Comparison of ENCODE assay signal across 8 cellular contexts in genomic region chr4:169270810-169271691, GRCh38. TPM values are rescaled to one million over a fixed set of nuclear protein-coding genes. Genes with fewer than 3 reads are reported as not detected.
DNase-seq lines count a peak whose midpoint lies in the region; ATAC-seq and TF ChIP-seq lines count a peak whose summit lies in the region.

Gene SH3RF1 (minus strand): TSS chr4:169270956. CDS start chr4:169269212, 1,744 bp downstream.

- peaks cover 42% of the 10 kb centered on the region for H3K4me1 ChIP-seq in KMS-11 (ENCODE audit: low read depth, poor library complexity, severe bottlenecking)

- H3K36me3 ChIP-seq in KMS-11 (ENCODE audit: insufficient read depth), result no peaks in the 10 kb centered on the region

- H3K79me2 ChIP-seq in KMS-11 (ENCODE audit: insufficient read depth, low read depth), result peaks cover 5% of the 10 kb centered on the region; the same call in 1 of the 2 replicates

- H3K27ac ChIP-seq in KMS-11, result peak within 1 kb of the TSS; percentile 40; the same call in 1 of the 2 replicates

- peak within 1 kb of the TSS; percentile 62; the same call in 1 of the 2 replicates for H3K9ac ChIP-seq in KMS-11

- in situ Hi-C loops in SK-MEL-5 (cut with HindIII; ENCODE audit: low pct_unique_long_range_greater_than_20kb, low sequenced_read_pairs), result no loop called here

- H2AFZ ChIP-seq in KMS-11 (ENCODE audit: low read depth), result peak within 1 kb of the TSS; percentile 95

- H3K4me3 ChIP-seq in KMS-11 (IDR thresholded peaks at IDR 0.05; ENCODE audit: insufficient read depth, low read depth, low read length), result no peak within 1 kb of the TSS
- peak within 1 kb of the TSS; percentile 63 for H3K4me3 ChIP-seq in choroid plexus epithelial cell (ENCODE audit: low read depth, low read length)

- no peak; the same call in 1 of the 2 replicates for TF ChIP-seq CTCF in KMS-11 (conservative IDR thresholded peaks at IDR 0.05; ENCODE audit: low read depth, low read length)
- peak; percentile 13 for TF ChIP-seq CTCF in choroid plexus epithelial cell (conservative IDR thresholded peaks at IDR 0.05; ENCODE audit: low read depth, low read length)

- H3K27me3 ChIP-seq in KMS-11 (ENCODE audit: insufficient read depth, low read depth), result no peaks in the 10 kb centered on the region

- H3K4me2 ChIP-seq in KMS-11, result peak within 1 kb of the TSS; percentile 98

- DNase-seq in SIG-M5 treated with dmso at 0.1 percent for 504 hours (lab: John Stamatoyannopoulos, UW; ENCODE audit: unreplicated experiment), result peak; percentile 60
- no peak for DNase-seq in SIG-M5 (lab: John Stamatoyannopoulos, UW)
- DNase-seq in SK-MEL-5 (ENCODE audit: low read depth, low spot score), result peak; percentile 75
- DNase-seq in choroid plexus epithelial cell (ENCODE audit: low read depth), result peak; percentile 82
- DNase-seq in kidney glomerular epithelial cell (lab: John Stamatoyannopoulos, UW), result peak; percentile 63
- DNase-seq in stimulated activated CD4-positive, alpha-beta T cell treated with anti-CD3 and anti-CD28 coated beads, Interleukin-12 subunit alpha, Interleukin-12 subunit beta, amount 100 ng/mL, for 4 hours, result peak; percentile 21

- H4K20me1 ChIP-seq in KMS-11 (ENCODE audit: insufficient read depth), result no peaks in the 10 kb centered on the region

- ATAC-seq in GM21786 (IDR thresholded peaks at IDR 0.05; ENCODE audit: unreplicated experiment), result peak; percentile 56

RNA-seq across cellular contexts. Expression of gene SH3RF1, which starts in this region (rescaled TPM):
- total RNA-seq in SK-MEL-5 (2014; rRNA removed; shearing (Covaris generic)), result 3.0 and 4.1 TPM in 2 replicates
- 6.7 and 7.7 TPM in 2 replicates for polyA plus RNA-seq in SK-MEL-5 (2015; cell fraction: cytosol; rRNA removed)
- polyA plus RNA-seq in SK-MEL-5 (2015; cell fraction: nucleus; rRNA removed), result 3.8 and 4.5 TPM in 2 replicates
